ENCODE assay signal across 9 cellular contexts in genomic region chr6:83852528-83853177, GRCh38. TPM values are rescaled to one million over a fixed set of nuclear protein-coding genes. Genes with fewer than 3 reads are reported as not detected.
A peak's percentile ranks its signal among the peaks of the same experiment; 100 is the strongest.
DNase-seq lines count a peak whose midpoint lies in the region; ATAC-seq and TF ChIP-seq lines count a peak whose summit lies in the region.
"Had no signal": no experiment of that assay in that cellular context is flagged by ENCODE, and none has a peak within 500 bp of the region (broad histone marks: within the 10 kb centered on the region; RNA-seq: fewer than 3 reads in every experiment).

No MANE protein-coding gene starts in this region.

- intact Hi-C loops in ascending aorta (cut with DNase I), result loop anchor here (10.0 kb wide), 2 partner anchors 562 to 658 kb away; partner anchors contain the start of genes PGM3 and RWDD2A

- H3K9me3 ChIP-seq in SK-N-SH (no peaks in the 10 kb centered on the region), ascending aorta (no peaks in the 10 kb centered on the region), subcutaneous abdominal adipose tissue (ENCODE audit: control insufficient read depth in 5 of 5, low read length in 5 of 5) (no peaks in the 10 kb centered on the region)

- H3F3A ChIP-seq in SK-N-SH (replicated peaks; ENCODE audit: insufficient read depth), result no peaks in the 10 kb centered on the region

- H3K27ac ChIP-seq in SK-N-SH (ENCODE audit: low read depth in 2 of 2, low read length in 1 of 2), result peak overlapping the region in 1 of 2 experiments; percentile 87; a peak in 2 of 4 replicates
- H3K27ac ChIP-seq in ascending aorta, result no peak overlapping the region
- H3K27ac ChIP-seq in subcutaneous abdominal adipose tissue (ENCODE audit: low read depth, low read length), result no peak overlapping the region
- H3K27ac ChIP-seq: C4-2B had no signal

- DNase-seq in SK-N-SH, result no peak
- no peak for DNase-seq in ascending aorta (ENCODE audit: low spot score in 2 of 2)
- DNase-seq in inferior parietal cortex (ENCODE audit: extremely low spot score), result peak; percentile 55
- DNase-seq in glomerular visceral epithelial cell (ENCODE audit: extremely low spot score), result no peak

- TF ChIP-seq RAD21 in SK-N-SH (IDR thresholded peaks at IDR 0.05; ENCODE audit: low read length), result no peak

- TF ChIP-seq EP300 in SK-N-SH (IDR thresholded peaks at IDR 0.05; ENCODE audit: borderline replicate concordance in 1 of 2, low read depth in 1 of 2, low read length in 1 of 2), result no peak

- H3K27me3 ChIP-seq in SK-N-SH (ENCODE audit: insufficient read depth) (peaks cover 33% of the 10 kb centered on the region), ascending aorta (no peaks in the 10 kb centered on the region), subcutaneous abdominal adipose tissue (ENCODE audit: control insufficient read depth in 5 of 5, insufficient read depth in 4 of 5, low read length in 5 of 5) (peaks cover 13 to 38% (median 23%) of the 10 kb centered on the region in 5 donors)

- 7% methylated on average over 8 of the region's 16 CpGs for WGBS in SK-N-SH (ENCODE audit: low lambda C conversion rate)

- no peak for ATAC-seq in SK-N-SH treated with all-trans-retinoic acid at 6 μM for 48 hours
- no peak for ATAC-seq in HG03442 (IDR thresholded peaks at IDR 0.05; ENCODE audit: unreplicated experiment)
- ATAC-seq in GM18498 (IDR thresholded peaks at IDR 0.05; ENCODE audit: unreplicated experiment), result no peak

- POLR2A ChIA-PET in SK-N-SH (lab: Yijun Ruan, JAX), result interaction anchor here (0.8 to 2.8 kb wide), 4 partner anchors 144 to 375 kb away, joined by 3 to 27 read pairs (median 9); partner anchors contain the start of genes CEP162 and SNAP91

- H3K79me2 ChIP-seq in SK-N-SH (ENCODE audit: insufficient read depth), result no peaks in the 10 kb centered on the region

- H4K20me1 ChIP-seq in SK-N-SH (ENCODE audit: insufficient read depth), result no peaks in the 10 kb centered on the region

- peak overlapping the region; percentile 65 for H3K4me2 ChIP-seq in SK-N-SH

- CTCF ChIA-PET in SK-N-SH (lab: Yijun Ruan, JAX), result interaction anchor here (0.8 to 1.5 kb wide), 4 partner anchors 8 to 238 kb away, joined by 3 read pairs; no protein-coding TSS in a partner anchor

- H3K4me3 ChIP-seq in SK-N-SH (ENCODE audit: low read depth in 2 of 2, low read length in 1 of 2) (peak overlapping the region; percentile 57 to 59), ascending aorta (peak overlapping the region; percentile 58 to 70), subcutaneous abdominal adipose tissue (ENCODE audit: low read depth in 1 of 5, low read length in 5 of 5) (peak overlapping the region in 4 of 5 donors; percentile 59 to 79 (median 64))

- no peaks in the 10 kb centered on the region for H3K9me2 ChIP-seq in SK-N-SH

- no peak overlapping the region for H3K9ac ChIP-seq in SK-N-SH
- no peak overlapping the region for H3K9ac ChIP-seq in subcutaneous abdominal adipose tissue (ENCODE audit: low read length in 5 of 5)

- no peak for TF ChIP-seq CTCF in SK-N-SH (IDR thresholded peaks at IDR 0.05)
- TF ChIP-seq CTCF in ascending aorta (IDR thresholded peaks at IDR 0.05), result no peak

- H2AFZ ChIP-seq in SK-N-SH (ENCODE audit: low read depth), result peak overlapping the region; percentile 72; the same call in 1 of the 2 replicates

- peaks cover 0 to 8% of the 10 kb centered on the region in 2 experiments; a peak in 2 of 4 replicates for H3K4me1 ChIP-seq in SK-N-SH (ENCODE audit: control insufficient read depth in 1 of 2, insufficient read depth in 2 of 2, low read depth in 1 of 2, low read length in 1 of 2)
- H3K4me1 ChIP-seq in ascending aorta, result no peaks in the 10 kb centered on the region
- peaks cover 0 to 15% (median 13%) of the 10 kb centered on the region in 5 donors for H3K4me1 ChIP-seq in subcutaneous abdominal adipose tissue (ENCODE audit: control insufficient read depth in 5 of 5, insufficient read depth in 5 of 5, low read length in 5 of 5)

- H3K36me3 ChIP-seq in SK-N-SH (replicated peaks in 1 of 2; ENCODE audit: control insufficient read depth in 1 of 2, insufficient read depth in 2 of 2, low read length in 1 of 2), result no peaks in the 10 kb centered on the region
- H3K36me3 ChIP-seq in ascending aorta, result no peaks in the 10 kb centered on the region
- H3K36me3 ChIP-seq in subcutaneous abdominal adipose tissue (ENCODE audit: control insufficient read depth in 5 of 5, insufficient read depth in 5 of 5, low read length in 5 of 5), result no peaks in the 10 kb centered on the region

TF ChIP-seq in SK-N-SH, 30 proteins besides CTCF, POLR2A, EP300 and RAD21:
- TF ChIP-seq MXI1 (IDR thresholded peaks at IDR 0.05; ENCODE audit: low read depth, low read length) (no peak), RFX5 (IDR thresholded peaks at IDR 0.05; ENCODE audit: low read length) (no peak), EZH2phosphoT487 (IDR thresholded peaks at IDR 0.05; ENCODE audit: borderline replicate concordance, low read depth) (no peak)
- TF ChIP-seq, protein P1, sequence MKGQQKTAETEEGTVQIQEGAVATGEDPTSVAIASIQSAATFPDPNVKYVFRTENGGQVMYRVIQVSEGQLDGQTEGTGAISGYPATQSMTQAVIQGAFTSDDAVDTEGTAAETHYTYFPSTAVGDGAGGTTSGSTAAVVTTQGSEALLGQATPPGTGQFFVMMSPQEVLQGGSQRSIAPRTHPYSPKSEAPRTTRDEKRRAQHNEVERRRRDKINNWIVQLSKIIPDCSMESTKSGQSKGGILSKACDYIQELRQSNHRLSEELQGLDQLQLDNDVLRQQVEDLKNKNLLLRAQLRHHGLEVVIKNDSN (IDR thresholded peaks at IDR 0.05; ENCODE audit: borderline replicate concordance, low read depth), result no peak
- TF ChIP-seq, protein P2, sequence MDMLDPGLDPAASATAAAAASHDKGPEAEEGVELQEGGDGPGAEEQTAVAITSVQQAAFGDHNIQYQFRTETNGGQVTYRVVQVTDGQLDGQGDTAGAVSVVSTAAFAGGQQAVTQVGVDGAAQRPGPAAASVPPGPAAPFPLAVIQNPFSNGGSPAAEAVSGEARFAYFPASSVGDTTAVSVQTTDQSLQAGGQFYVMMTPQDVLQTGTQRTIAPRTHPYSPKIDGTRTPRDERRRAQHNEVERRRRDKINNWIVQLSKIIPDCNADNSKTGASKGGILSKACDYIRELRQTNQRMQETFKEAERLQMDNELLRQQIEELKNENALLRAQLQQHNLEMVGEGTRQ (IDR thresholded peaks at IDR 0.05; ENCODE audit: borderline replicate concordance, low read depth, low read length), result no peak

TF ChIP-seq in SK-N-SH treated with all-trans-retinoic acid at 6 μM for 48 hours, 23 proteins besides CTCF, POLR2A, EP300 and RAD21:
- TF ChIP-seq PPARA (CRISPR knock-in tag; IDR thresholded peaks at IDR 0.05; ENCODE audit: borderline replicate concordance) (no peak), BACH2 (CRISPR knock-in tag; IDR thresholded peaks at IDR 0.05; ENCODE audit: borderline replicate concordance) (no peak), ISL1 (CRISPR knock-in tag; IDR thresholded peaks at IDR 0.05) (no peak), CSDC2 (CRISPR knock-in tag; IDR thresholded peaks at IDR 0.05) (no peak), ZC3H10 (CRISPR knock-in tag; IDR thresholded peaks at IDR 0.05) (no peak), ZNF70 (CRISPR knock-in tag; IDR thresholded peaks at IDR 0.05) (no peak)
- TF ChIP-seq, protein P3, sequence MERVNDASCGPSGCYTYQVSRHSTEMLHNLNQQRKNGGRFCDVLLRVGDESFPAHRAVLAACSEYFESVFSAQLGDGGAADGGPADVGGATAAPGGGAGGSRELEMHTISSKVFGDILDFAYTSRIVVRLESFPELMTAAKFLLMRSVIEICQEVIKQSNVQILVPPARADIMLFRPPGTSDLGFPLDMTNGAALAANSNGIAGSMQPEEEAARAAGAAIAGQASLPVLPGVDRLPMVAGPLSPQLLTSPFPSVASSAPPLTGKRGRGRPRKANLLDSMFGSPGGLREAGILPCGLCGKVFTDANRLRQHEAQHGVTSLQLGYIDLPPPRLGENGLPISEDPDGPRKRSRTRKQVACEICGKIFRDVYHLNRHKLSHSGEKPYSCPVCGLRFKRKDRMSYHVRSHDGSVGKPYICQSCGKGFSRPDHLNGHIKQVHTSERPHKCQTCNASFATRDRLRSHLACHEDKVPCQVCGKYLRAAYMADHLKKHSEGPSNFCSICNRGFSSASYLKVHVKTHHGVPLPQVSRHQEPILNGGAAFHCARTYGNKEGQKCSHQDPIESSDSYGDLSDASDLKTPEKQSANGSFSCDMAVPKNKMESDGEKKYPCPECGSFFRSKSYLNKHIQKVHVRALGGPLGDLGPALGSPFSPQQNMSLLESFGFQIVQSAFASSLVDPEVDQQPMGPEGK (CRISPR knock-in tag; IDR thresholded peaks at IDR 0.05; ENCODE audit: borderline replicate concordance), result no peak
TF ChIP-seq in SK-N-SH treated with all-trans-retinoic acid at 6 μM for 48 hours: peak in this region for 0.

RNA-seq across cellular contexts. Expression of gene RIPPLY2, which starts 0.5 kb away (rescaled TPM):
- 0.33 and 1.3 TPM in 2 replicates for polyA plus RNA-seq in SK-N-SH (2012; rRNA removed)
- 0.53 and 1.3 TPM in 2 replicates for polyA plus RNA-seq in SK-N-SH (2012; cell fraction: cytosol; rRNA removed)
- 0.14 and 0.65 TPM in 2 replicates for polyA plus RNA-seq in SK-N-SH (2012; cell fraction: nucleus; rRNA removed)
- total RNA-seq in ascending aorta, result not detected

RNA-seq across cellular contexts. Expression of gene CYB5R4, which starts 6.8 kb away (rescaled TPM):
- 3.3 and 4.4 TPM in 2 replicates for polyA plus RNA-seq in SK-N-SH (2012; rRNA removed)
- polyA plus RNA-seq in SK-N-SH (2012; cell fraction: cytosol; rRNA removed), result 6.2 and 6.5 TPM in 2 replicates
- 1.4 and 2.3 TPM in 2 replicates for polyA plus RNA-seq in SK-N-SH (2012; cell fraction: nucleus; rRNA removed)
- total RNA-seq in ascending aorta, result 0.53 TPM
